ENCODE assay signal across 25 cellular contexts in the genomic region with DNA sequence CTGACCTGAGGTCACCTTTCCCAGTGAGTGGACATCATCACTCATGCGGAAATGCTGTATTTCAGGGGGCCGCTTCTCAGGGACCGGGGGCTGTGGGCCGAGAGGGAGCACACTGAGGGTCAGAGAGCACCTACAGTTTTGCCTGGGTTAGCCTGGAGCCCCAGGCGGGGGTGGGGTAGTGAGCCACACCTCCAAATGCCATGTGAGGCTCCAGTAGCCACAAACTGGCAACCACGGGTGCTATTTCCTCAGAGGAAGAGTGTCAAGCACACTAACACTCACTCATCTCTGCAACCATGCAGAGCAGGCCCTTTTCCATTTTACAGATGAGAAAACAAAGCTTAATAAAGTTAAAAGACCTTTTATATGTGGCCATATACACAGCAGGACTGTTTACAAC. TPM values are rescaled to one million over a fixed set of nuclear protein-coding genes. Genes with fewer than 3 reads are reported as not detected.
"Had no signal": no experiment of that assay in that cellular context is flagged by ENCODE, and none has a peak within 500 bp of the region (broad histone marks: within the 10 kb centered on the region; RNA-seq: fewer than 3 reads in every experiment).

No MANE protein-coding gene starts in this region.

- H3K4me3 Mint-ChIP-seq: activated naive CD8-positive, alpha-beta T cell treated with anti-CD3 and anti-CD28 coated beads for 36 hours; activated T-helper 1 cell treated with anti-CD3 and anti-CD28 coated beads, Interleukin-12 subunit alpha, Interleukin-12 subunit beta, Interleukin-2, Interleukin-4 antibody, amounts not matched to agents 30 ng/mL and 10 ng/mL and 1 ng/mL, durations not matched to agents 14 hours and 24 hours and 36 hours; dendritic cell treated with granulocyte-macrophage colony-stimulating factor and Interleukin-4, amounts not matched to agents 40 ng/mL and 50 ng/mL, for 4 days; immature natural killer cell; naive thymus-derived CD8-positive, alpha-beta T cell had no signal

- H3K27me3 ChIP-seq: esophagus squamous epithelium, neutrophil, spleen, tibial nerve had no signal

- FAIRE-seq: urothelium cell line had no signal

- ATAC-seq: activated CD4-positive, CD25-positive, alpha-beta regulatory T cell treated with anti-CD3 and anti-CD28 coated beads, Interleukin-2, amount 50 U/mL, for 24 hours; left cardiac atrium; naive thymus-derived CD8-positive, alpha-beta T cell had no signal

- DNase-seq: activated CD4-positive, alpha-beta T cell treated with anti-CD3 and anti-CD28 coated beads, Interleukin-2, amount 50 U/mL, for 1 hour; activated naive CD8-positive, alpha-beta T cell treated with anti-CD3 and anti-CD28 coated beads for 36 hours; activated T-cell treated with anti-CD3 and anti-CD28 coated beads for 4 hours; amniotic stem cell; effector CD8-positive, alpha-beta T cell; esophagus squamous epithelium; immature natural killer cell; left cardiac atrium; mesendoderm; naive thymus-derived CD8-positive, alpha-beta T cell; retina; spleen; stimulated activated CD4-positive, alpha-beta T cell treated with anti-CD3 and anti-CD28 coated beads, Interleukin-4, amount 100 ng/mL, for 4 hours; stimulated activated naive CD4-positive, alpha-beta T cell; substantia nigra; T-helper 1 cell; T-helper 9 cell had no signal

- H3K9me3 Mint-ChIP-seq: activated naive CD8-positive, alpha-beta T cell treated with anti-CD3 and anti-CD28 coated beads for 36 hours; activated T-helper 1 cell treated with anti-CD3 and anti-CD28 coated beads, Interleukin-12 subunit alpha, Interleukin-12 subunit beta, Interleukin-2, Interleukin-4 antibody, amounts not matched to agents 30 ng/mL and 10 ng/mL and 1 ng/mL, durations not matched to agents 14 hours and 24 hours and 36 hours; dendritic cell treated with granulocyte-macrophage colony-stimulating factor and Interleukin-4, amounts not matched to agents 40 ng/mL and 50 ng/mL, for 4 days; immature natural killer cell; naive thymus-derived CD8-positive, alpha-beta T cell had no signal

- H3K27ac ChIP-seq: esophagus squamous epithelium, neutrophil, spleen, tibial nerve had no signal

- H3K27ac Mint-ChIP-seq: activated T-helper 1 cell treated with anti-CD3 and anti-CD28 coated beads, Interleukin-12 subunit alpha, Interleukin-12 subunit beta, Interleukin-2, Interleukin-4 antibody, amounts not matched to agents 30 ng/mL and 10 ng/mL and 1 ng/mL, durations not matched to agents 14 hours and 24 hours and 36 hours; dendritic cell treated with granulocyte-macrophage colony-stimulating factor and Interleukin-4, amounts not matched to agents 40 ng/mL and 50 ng/mL, for 4 days had no signal

- H3K9me3 ChIP-seq: esophagus squamous epithelium, neutrophil, spleen, tibial nerve had no signal

- H3K4me3 ChIP-seq: esophagus squamous epithelium, spleen, tibial nerve had no signal

RNA-seq across cellular contexts. Expression of gene ZBTB12, which starts 9.1 kb away (rescaled TPM):
- polyA plus RNA-seq: immature natural killer cell; naive thymus-derived CD8-positive, alpha-beta T cell had no signal

RNA-seq across cellular contexts. Expression of gene SLC44A4, which starts 14.0 kb away (rescaled TPM):
- total RNA-seq: activated T-helper 1 cell treated with anti-CD3 and anti-CD28 coated beads, Interleukin-12 subunit alpha, Interleukin-12 subunit beta, Interleukin-2, Interleukin-4 antibody, amounts not matched to agents 30 ng/mL and 10 ng/mL and 1 ng/mL, durations not matched to agents 14 hours and 24 hours and 36 hours; chondrocyte; left cardiac atrium; naive thymus-derived CD8-positive, alpha-beta T cell had no signal
- polyA plus RNA-seq: immature natural killer cell; naive thymus-derived CD8-positive, alpha-beta T cell had no signal

RNA-seq across cellular contexts. Expression of gene C2, which starts 34.7 kb away (rescaled TPM):
- polyA plus RNA-seq: endothelial cell of umbilical vein; naive thymus-derived CD8-positive, alpha-beta T cell had no signal
